Comparison of ENCODE assay signal across 8 cellular contexts in genomic region chr5:96336351-96336985, GRCh38.
DNase-seq lines count a peak whose midpoint lies in the region; ATAC-seq and TF ChIP-seq lines count a peak whose summit lies in the region.

No MANE protein-coding gene starts in this region.

- H3K36me3 ChIP-seq in PC-9 (ENCODE audit: low read depth) (no peaks in the 10 kb centered on the region), osteoblast (ENCODE audit: insufficient read depth, low read length) (no peaks in the 10 kb centered on the region), upper lobe of left lung (no peaks in the 10 kb centered on the region)

- peak; percentile 61 for ATAC-seq in GM19463 (IDR thresholded peaks at IDR 0.05; ENCODE audit: unreplicated experiment)
- ATAC-seq in upper lobe of left lung (ENCODE audit: low FRiP score in 2 of 2): peak; percentile 91 to 93

- TF ChIP-seq EP300 in upper lobe of left lung (IDR thresholded peaks at IDR 0.05): no peak

- 0 out of 2 replicates have a peak, but pooled peaks cover 3% of the 10 kb centered on the region for H3F3A ChIP-seq in PC-9 (ENCODE audit: insufficient read depth, low read depth)

- H4K20me1 ChIP-seq in PC-9 (ENCODE audit: insufficient read depth) (no peaks in the 10 kb centered on the region), osteoblast (ENCODE audit: insufficient read depth, low read length) (no peaks in the 10 kb centered on the region)

- H3K4me1 ChIP-seq in PC-9 (replicated peaks; ENCODE audit: insufficient read depth): peaks cover 17% of the 10 kb centered on the region
- peaks cover 38% of the 10 kb centered on the region for H3K4me1 ChIP-seq in osteoblast (ENCODE audit: insufficient read depth, low read length)
- H3K4me1 ChIP-seq in upper lobe of left lung: peaks cover 5 to 22% (median 19%) of the 10 kb centered on the region in 4 donors

- no TSS peak for BruUV-seq in PC-9 (replicated peaks; lab: Mats Ljungman, UMichigan)

- H3K4me3 ChIP-seq in PC-9: no peak overlapping the region
- H3K4me3 ChIP-seq in osteoblast (ENCODE audit: insufficient read depth, low read length): no peak overlapping the region
- no peak overlapping the region for H3K4me3 ChIP-seq in upper lobe of left lung

- CTCF ChIA-PET in PC-9 (lab: Charles Lee): interaction anchor here (0.7 to 2.0 kb wide), 5 partner anchors 18 to 444 kb away, joined by 3 to 7 read pairs (median 4); no protein-coding TSS in a partner anchor

- intact Hi-C loops in PC-9 (cut with micrococcal nuclease; ENCODE audit: unreplicated experiment): loop anchor here (1.0 to 5.0 kb wide), 9 partner anchors 82 to 694 kb away; partner anchors contain the start of gene ELL2

- H3K27me3 ChIP-seq in PC-9 (ENCODE audit: insufficient read depth, low read depth) (no peaks in the 10 kb centered on the region), osteoblast (ENCODE audit: insufficient read depth, low read length) (no peaks in the 10 kb centered on the region), upper lobe of left lung (no peaks in the 10 kb centered on the region)

- H3K4me2 ChIP-seq in PC-9: peak overlapping the region; percentile 65
- H3K4me2 ChIP-seq in osteoblast (ENCODE audit: insufficient read depth, low read length): peak overlapping the region; percentile 40

- no peak for TF ChIP-seq POLR2A in upper lobe of left lung (IDR thresholded peaks at IDR 0.05)

- H3K9me3 ChIP-seq in PC-9 (ENCODE audit: insufficient read depth, low read depth) (no peaks in the 10 kb centered on the region), osteoblast (ENCODE audit: low read depth, low read length) (no peaks in the 10 kb centered on the region), upper lobe of left lung (no peaks in the 10 kb centered on the region)

- POLR2A ChIA-PET in PC-9 (lab: Charles Lee; ENCODE audit: unreplicated experiment): interaction anchor here (0.7 kb wide), 1 partner anchor 101 kb away, joined by 3 read pairs; no protein-coding TSS in a partner anchor

- no peaks in the 10 kb centered on the region for H3K9me2 ChIP-seq in PC-9 (ENCODE audit: insufficient read depth)

- H3K79me2 ChIP-seq in PC-9 (ENCODE audit: low read depth): no peaks in the 10 kb centered on the region
- H3K79me2 ChIP-seq in osteoblast (ENCODE audit: insufficient read depth, low read length): no peaks in the 10 kb centered on the region

- H3K27ac ChIP-seq in PC-9 (peak overlapping the region; percentile 48), osteoblast (ENCODE audit: low read depth, low read length) (peak overlapping the region; percentile 68), upper lobe of left lung (peak overlapping the region in 2 of 4 donors; percentile 60 to 66)

- peak; percentile 59 for DNase-seq in COR-L47 (lab: John Stamatoyannopoulos, UW)
- DNase-seq in HPDE6-E6E7 (ENCODE audit: extremely low spot score): peak; percentile 44
- peak; percentile 63 to 76 for DNase-seq in PC-9
- peak; percentile 21 for DNase-seq in activated T-helper 9 cell treated with anti-CD3 and anti-CD28 coated beads, Interleukin-2, amount 50 U/mL, for 16 hours (ENCODE audit: low read depth)
- DNase-seq in germinal center (ENCODE audit: low spot score): peak; percentile 14
- DNase-seq in osteoblast (ENCODE audit: insufficient read length, low spot score, missing footprints): peak; percentile 47
- DNase-seq in upper lobe of left lung: peak in 1 of 2 donors; percentile 70

- TF ChIP-seq CTCF in PC-9 (conservative IDR thresholded peaks at IDR 0.05) (peak; percentile 89), osteoblast (IDR thresholded peaks at IDR 0.05; ENCODE audit: extremely low read depth, low read depth, low read length) (peak; percentile 97), upper lobe of left lung (IDR thresholded peaks at IDR 0.05) (peak; percentile 74 to 90 (median 82))

- 20 to 28% methylated on average over 6 of the region's 6 CpGs for WGBS in upper lobe of left lung, 2 donors

- H2AFZ ChIP-seq in PC-9: peak overlapping the region; percentile 40
- peak overlapping the region; percentile 58 for H2AFZ ChIP-seq in osteoblast (ENCODE audit: low read length)
